8 cellular contexts compared by ENCODE assay signal in genomic region chr16:30927789-30928378, GRCh38. TPM values are rescaled to one million over a fixed set of nuclear protein-coding genes. Genes with fewer than 3 reads are reported as not detected.
DNase-seq lines count a peak whose midpoint lies in the region; ATAC-seq and TF ChIP-seq lines count a peak whose summit lies in the region.

No MANE protein-coding gene starts in this region.

- H3K27ac ChIP-seq in PC-9: no peak overlapping the region

- POLR2A ChIA-PET in PC-9 (lab: Charles Lee; ENCODE audit: unreplicated experiment): interaction anchor here (0.6 to 0.8 kb wide), 2 partner anchors 19 to 532 kb away, joined by 8 to 14 read pairs; no protein-coding TSS in a partner anchor

- TF ChIP-seq CTCF in PC-9 (conservative IDR thresholded peaks at IDR 0.05) (no peak), choroid plexus epithelial cell (conservative IDR thresholded peaks at IDR 0.05; ENCODE audit: low read depth, low read length) (no peak), natural killer cell (IDR thresholded peaks at IDR 0.05) (no peak)

- no peaks in the 10 kb centered on the region for H3K27me3 ChIP-seq in PC-9 (ENCODE audit: insufficient read depth, low read depth)

- peaks cover 28% of the 10 kb centered on the region; the same call in 1 of the 2 replicates for H3K36me3 ChIP-seq in PC-9 (ENCODE audit: low read depth)

- H3K4me3 ChIP-seq in PC-9 (no peak overlapping the region), choroid plexus epithelial cell (ENCODE audit: low read depth, low read length) (no peak overlapping the region)

- H3K27ac Mint-ChIP-seq in natural killer cell: no peak overlapping the region

- H3K79me2 ChIP-seq in PC-9 (ENCODE audit: low read depth): peaks cover 14% of the 10 kb centered on the region

- peaks cover 9% of the 10 kb centered on the region; the same call in 1 of the 2 replicates for H3F3A ChIP-seq in PC-9 (ENCODE audit: insufficient read depth, low read depth)

- peaks cover 8 to 24% of the 10 kb centered on the region in 2 donors for H3K4me1 Mint-ChIP-seq in natural killer cell

- H3K4me3 Mint-ChIP-seq in natural killer cell: no peak overlapping the region

- DNase-seq in DMS 273 treated with DMSO at 0.1 percent for 48 hours (lab: John Stamatoyannopoulos, UW) (peak; percentile 36), LHCN-M2 (ENCODE audit: low read depth) (peak; percentile 57), PC-9 (peak; percentile 42 to 49), choroid plexus epithelial cell (ENCODE audit: low read depth) (peak; percentile 64), medulla oblongata (ENCODE audit: extremely low spot score) (peak; percentile 70), natural killer cell (no peak), mesenteric fat pad (ENCODE audit: low spot score) (no peak)

- H3K9me3 Mint-ChIP-seq in natural killer cell: no peaks in the 10 kb centered on the region

- no peaks in the 10 kb centered on the region for H3K36me3 Mint-ChIP-seq in natural killer cell

- H3K9me3 ChIP-seq in PC-9 (ENCODE audit: insufficient read depth, low read depth): no peaks in the 10 kb centered on the region

- H3K4me2 ChIP-seq in PC-9: no peak overlapping the region

- CTCF ChIA-PET in PC-9 (lab: Charles Lee): interaction anchor here (0.6 kb wide), 1 partner anchor 16 kb away, joined by 12 read pairs; no protein-coding TSS in a partner anchor

- no peaks in the 10 kb centered on the region for H3K27me3 Mint-ChIP-seq in natural killer cell (ENCODE audit: low read depth in 2 of 2)

- no peaks in the 10 kb centered on the region; the same call in 1 of the 2 replicates for H3K4me1 ChIP-seq in PC-9 (replicated peaks; ENCODE audit: insufficient read depth)

- H3K9me2 ChIP-seq in PC-9 (ENCODE audit: insufficient read depth): no peaks in the 10 kb centered on the region

- H4K20me1 ChIP-seq in PC-9 (ENCODE audit: insufficient read depth): peaks cover 22% of the 10 kb centered on the region

- no peak overlapping the region for H2AFZ ChIP-seq in PC-9

- intact Hi-C loops in PC-9 (cut with micrococcal nuclease; ENCODE audit: unreplicated experiment): no loop called here
- intact Hi-C loops in natural killer cell (cut with micrococcal nuclease): no loop called here

- BruUV-seq in PC-9 (replicated peaks; lab: Mats Ljungman, UMichigan): no TSS peak

- ATAC-seq in natural killer cell (no peak), GM21825 (IDR thresholded peaks at IDR 0.05; ENCODE audit: unreplicated experiment) (no peak)

RNA-seq across cellular contexts. Expression of gene FBXL19, which starts 4.5 kb away (rescaled TPM):
- total RNA-seq in LHCN-M2 (2014; rRNA removed) (28.6 and 33.2 TPM in 2 replicates), PC-9 (2021) (70.8 and 72.7 TPM in 2 replicates), natural killer cell (10 to 100 TPM; 10.1 to 13.3 (median 12.4) TPM), mesenteric fat pad (11.4 TPM)
- polyA plus RNA-seq in LHCN-M2 (2012): 13.8 TPM

RNA-seq across cellular contexts. Expression of gene ORAI3, which starts 21.0 kb away (rescaled TPM):
- total RNA-seq in LHCN-M2 (2014; rRNA removed) (62.5 and 73.6 TPM in 2 replicates), PC-9 (2021) (40.7 and 43.5 TPM in 2 replicates), natural killer cell (10 to 100 TPM; 10.8 to 19.8 (median 12.8) TPM), mesenteric fat pad (17.9 TPM)
- 27.1 TPM for polyA plus RNA-seq in LHCN-M2 (2012)

RNA-seq across cellular contexts. Expression of gene SETD1A, which starts 29.7 kb away (rescaled TPM):
- total RNA-seq in LHCN-M2 (2014; rRNA removed) (2.4 and 3.4 TPM in 2 replicates), PC-9 (2021) (29.6 and 33.2 TPM in 2 replicates), natural killer cell (10 to 100 TPM; 32.9 to 34.5 (median 33.9) TPM), mesenteric fat pad (18.5 TPM)
- 8.3 TPM for polyA plus RNA-seq in LHCN-M2 (2012)

RNA-seq across cellular contexts. Expression of gene CTF1, which starts 31.5 kb away (rescaled TPM):
- total RNA-seq in LHCN-M2 (2014; rRNA removed): 2.5 and 4.1 TPM in 2 replicates
- polyA plus RNA-seq in LHCN-M2 (2012): 13.3 TPM
- total RNA-seq in PC-9 (2021): 11.6 and 17.0 TPM in 2 replicates
- total RNA-seq in natural killer cell: under 1 TPM; 0.45 to 0.60 (median 0.47) TPM
- 4.9 TPM for total RNA-seq in mesenteric fat pad

RNA-seq across cellular contexts. Expression of gene BCL7C, which starts 34.0 kb away (rescaled TPM):
- total RNA-seq in LHCN-M2 (2014; rRNA removed) (71.5 and 74.5 TPM in 2 replicates), PC-9 (2021) (59.3 and 66.9 TPM in 2 replicates), natural killer cell (10 to 100 TPM; 25.1 to 28.5 (median 27.4) TPM), mesenteric fat pad (21.3 TPM)
- 57.9 TPM for polyA plus RNA-seq in LHCN-M2 (2012)

Comparison
In these comparisons a context has a peak if more than half of its experiments do, and no peak if none do; other contexts are left out.
1. DNase-seq: peak in DMS 273 treated with DMSO at 0.1 percent for 48 hours (single experiment), LHCN-M2 (single experiment), PC-9 (2 of 2), choroid plexus epithelial cell (single experiment) and medulla oblongata (single experiment); none in natural killer cell (single experiment) and mesenteric fat pad (single experiment).